ENCODE assay signal across 8 cellular contexts in the genomic region with DNA sequence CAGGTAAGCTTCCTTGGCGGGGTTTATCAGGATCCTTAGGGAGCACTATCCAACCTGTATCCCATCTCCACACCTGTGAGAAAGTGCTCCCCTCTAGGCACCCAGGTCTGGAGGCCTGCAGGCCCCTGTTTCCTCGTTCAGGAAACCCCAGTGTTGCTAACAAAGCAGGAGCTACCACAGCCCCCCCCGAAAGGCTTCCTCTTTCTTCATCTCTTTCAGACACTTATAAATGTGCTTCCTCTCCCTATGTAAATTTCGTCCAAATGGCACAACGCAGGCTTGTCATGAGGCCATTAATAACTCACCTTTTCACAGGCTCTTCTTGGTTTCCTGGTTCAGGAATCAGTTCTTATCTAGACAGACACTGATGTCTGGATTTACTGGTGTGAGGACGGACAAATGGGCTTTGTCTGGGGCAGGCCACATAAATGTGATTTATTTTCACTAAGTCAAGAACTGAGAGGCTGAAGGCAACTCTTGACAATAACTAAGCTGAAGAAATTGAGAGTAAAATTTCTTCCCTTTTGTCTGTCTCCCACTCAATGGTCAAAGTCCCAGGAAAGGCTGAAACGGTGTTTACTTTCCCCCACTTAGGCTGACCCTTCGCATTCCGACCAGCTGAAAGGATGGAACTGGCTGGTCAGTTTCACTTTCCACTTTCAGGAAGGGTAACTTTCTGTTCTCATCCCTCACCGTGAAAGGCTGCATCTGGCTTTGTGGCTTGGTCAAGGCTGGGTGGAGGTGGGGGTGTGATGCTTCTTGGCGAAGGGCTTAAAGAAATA. TPM values are rescaled to one million over a fixed set of nuclear protein-coding genes. Genes with fewer than 3 reads are reported as not detected.
DNase-seq lines count a peak whose midpoint lies in the region; ATAC-seq and TF ChIP-seq lines count a peak whose summit lies in the region.

No MANE protein-coding gene starts in this region.

- DNase-seq in GM12865 (ENCODE audit: low read depth) (peak; percentile 78), RPMI8226 (peak; percentile 6), heart left ventricle (peak in 3 of 5 donors; percentile 29 to 51 (median 35)), sigmoid colon (no peak), SHP77 treated with DMSO at 0.1 percent for 48 hours (lab: John Stamatoyannopoulos, UW) (no peak)
- DNase-seq in activated CD4-positive, alpha-beta memory T cell treated with anti-CD3 and anti-CD28 coated beads, Interleukin-2, amount 10 ng/mL, durations not matched to agents 7 days and 5 days, result no peak

- H3K4me3 ChIP-seq in GM12865 (ENCODE audit: low read depth, low read length) (no peak overlapping the region), heart left ventricle (peak overlapping the region in 4 of 12 donors; percentile 15 to 30 (median 27)), sigmoid colon (peak overlapping the region in 1 of 4 donors; percentile 22)

- WGBS in heart left ventricle, 4 donors, result 51 to 62% (median 56%) methylated on average over 11 of the region's 11 CpGs
- WGBS in sigmoid colon, 2 donors, result 31 to 62% methylated on average over 11 of the region's 11 CpGs

- no peaks in the 10 kb centered on the region for H3K27me3 Mint-ChIP-seq in activated CD4-positive, alpha-beta memory T cell treated with anti-CD3 and anti-CD28 coated beads, Interleukin-2, amount 10 ng/mL, durations not matched to agents 7 days and 5 days

- no peak overlapping the region for H3K27ac Mint-ChIP-seq in activated CD4-positive, alpha-beta memory T cell treated with anti-CD3 and anti-CD28 coated beads, Interleukin-2, amount 10 ng/mL, durations not matched to agents 7 days and 5 days

- peak; percentile 57 for ATAC-seq in HG02852 (IDR thresholded peaks at IDR 0.05; ENCODE audit: unreplicated experiment)
- ATAC-seq in heart left ventricle, result peak in 3 of 4 donors; percentile 60 to 76 (median 69)
- no peak for ATAC-seq in GM21367 (IDR thresholded peaks at IDR 0.05; ENCODE audit: unreplicated experiment)

- H3K36me3 Mint-ChIP-seq in activated CD4-positive, alpha-beta memory T cell treated with anti-CD3 and anti-CD28 coated beads, Interleukin-2, amount 10 ng/mL, durations not matched to agents 7 days and 5 days (ENCODE audit: low read depth), result no peaks in the 10 kb centered on the region

- POLR2A ChIA-PET in activated CD4-positive, alpha-beta memory T cell treated with anti-CD3 and anti-CD28 coated beads, Interleukin-2, amount 10 ng/mL, durations not matched to agents 7 days and 5 days (lab: Charles Lee), result interaction anchor here (1.1 kb wide), 1 partner anchor 33 kb away, joined by 4 read pairs; no protein-coding TSS in a partner anchor

- no peaks in the 10 kb centered on the region for H3K9me3 Mint-ChIP-seq in activated CD4-positive, alpha-beta memory T cell treated with anti-CD3 and anti-CD28 coated beads, Interleukin-2, amount 10 ng/mL, durations not matched to agents 7 days and 5 days

- CTCF ChIA-PET in activated CD4-positive, alpha-beta memory T cell treated with anti-CD3 and anti-CD28 coated beads, Interleukin-2, amount 10 ng/mL, durations not matched to agents 7 days and 5 days (lab: Charles Lee), result no interaction called here

- H3K27me3 ChIP-seq in heart left ventricle (peaks cover 0 to 3% (median 0%) of the 10 kb centered on the region in 9 donors), sigmoid colon (no peaks in the 10 kb centered on the region)

- H3K36me3 ChIP-seq in heart left ventricle (no peaks in the 10 kb centered on the region), sigmoid colon (no peaks in the 10 kb centered on the region)

- intact Hi-C loops in heart left ventricle (cut with DNase I) (no loop called here), sigmoid colon (cut with DNase I) (no loop called here)

- no peak for TF ChIP-seq POLR2A in heart left ventricle (IDR thresholded peaks at IDR 0.05)
- no peak for TF ChIP-seq POLR2A in sigmoid colon (IDR thresholded peaks at IDR 0.05)

- no peak for TF ChIP-seq EP300 in sigmoid colon (IDR thresholded peaks at IDR 0.05)

- peak overlapping the region in 7 of 12 donors; percentile 2 to 89 (median 51) for H3K27ac ChIP-seq in heart left ventricle
- H3K27ac ChIP-seq in sigmoid colon, result peak overlapping the region; percentile 49 to 71 (median 64)

- H3K4me1 ChIP-seq in heart left ventricle, result peaks cover 0 to 48% (median 0%) of the 10 kb centered on the region in 12 donors
- peaks cover 0 to 15% (median 4%) of the 10 kb centered on the region in 4 donors for H3K4me1 ChIP-seq in sigmoid colon

- TF ChIP-seq CTCF in GM12865 (IDR thresholded peaks at IDR 0.05; ENCODE audit: insufficient read depth, low read depth, low read length, missing control alignments), result no peak
- TF ChIP-seq CTCF in heart left ventricle (IDR thresholded peaks at IDR 0.05), result no peak
- no peak for TF ChIP-seq CTCF in sigmoid colon (IDR thresholded peaks at IDR 0.05)

- H3K4me3 Mint-ChIP-seq in activated CD4-positive, alpha-beta memory T cell treated with anti-CD3 and anti-CD28 coated beads, Interleukin-2, amount 10 ng/mL, durations not matched to agents 7 days and 5 days, result no peak overlapping the region

- H3K9me3 ChIP-seq in heart left ventricle (no peaks in the 10 kb centered on the region), sigmoid colon (no peaks in the 10 kb centered on the region)

- H3K4me1 Mint-ChIP-seq in activated CD4-positive, alpha-beta memory T cell treated with anti-CD3 and anti-CD28 coated beads, Interleukin-2, amount 10 ng/mL, durations not matched to agents 7 days and 5 days, result peaks cover 1% of the 10 kb centered on the region

RNA-seq across cellular contexts. Expression of gene PIK3AP1, which starts 46.8 kb away (rescaled TPM):
- total RNA-seq in heart left ventricle (10 to 100 TPM in 2 of 9 donors, 1 to 10 TPM in 7; 1.4 to 37.9 (median 6.1) TPM), sigmoid colon (10 to 100 TPM in 2 of 4 donors, 1 to 10 TPM in 2; 6.1 to 13.2 (median 9.9) TPM)
- polyA plus RNA-seq in heart left ventricle (1 to 10 TPM; 1.3 to 1.8 TPM), sigmoid colon (10 to 100 TPM in 2 of 3 donors, 1 to 10 TPM in 1; 7.2 to 22.0 (median 11.6) TPM)
- 1 to 10 TPM; 5.7 to 6.6 TPM for total RNA-seq in activated CD4-positive, alpha-beta memory T cell treated with anti-CD3 and anti-CD28 coated beads, Interleukin-2, amount 10 ng/mL, durations not matched to agents 7 days and 5 days

Comparison
In these comparisons a context has a peak if more than half of its experiments do, and no peak if none do; other contexts are left out.
1. DNase-seq: peak in GM12865 (single experiment), RPMI8226 (single experiment) and heart left ventricle (3 of 5); none in sigmoid colon (single experiment), SHP77 treated with DMSO at 0.1 percent for 48 hours (single experiment) and activated CD4-positive, alpha-beta memory T cell treated with anti-CD3 and anti-CD28 coated beads, Interleukin-2, amount 10 ng/mL, durations not matched to agents 7 days and 5 days (single experiment).